Comparison of ENCODE assay signal across 19 cellular contexts in genomic region chr2:50097118-50097517, GRCh38.
"Had no signal": no experiment of that assay in that cellular context is flagged by ENCODE, and none has a peak within 500 bp of the region (broad histone marks: within the 10 kb centered on the region; RNA-seq: fewer than 3 reads in every experiment).

No MANE protein-coding gene starts in this region.

- H3K4me3 ChIP-seq: colonic mucosa, gastrocnemius medialis, sigmoid colon, spleen, thoracic aorta, tibial nerve, upper lobe of left lung had no signal

- H3K27me3 ChIP-seq: colonic mucosa, gastrocnemius medialis, sigmoid colon, spleen, tibial nerve, upper lobe of left lung had no signal

- FAIRE-seq: kidney, urothelium cell line had no signal

- ATAC-seq: esophagus mucosa; gastrocnemius medialis; left lobe of liver; naive thymus-derived CD8-positive, alpha-beta T cell had no signal

- H3K9me3 ChIP-seq: colonic mucosa, gastrocnemius medialis, sigmoid colon, spleen, thoracic aorta, tibial nerve, upper lobe of left lung had no signal

- H3K27ac ChIP-seq: colonic mucosa, epithelial cell of prostate, gastrocnemius medialis, parathyroid adenoma, spleen, thoracic aorta, tibial nerve, upper lobe of left lung had no signal

- H3K9ac ChIP-seq: parathyroid adenoma had no signal

- H3K79me2 ChIP-seq: parathyroid adenoma had no signal

- H3K4me1 ChIP-seq: colonic mucosa, gastrocnemius medialis, parathyroid adenoma, spleen, tibial nerve, upper lobe of left lung had no signal

- DNase-seq: colonic mucosa; effector CD8-positive, alpha-beta T cell; endodermal cell; foreskin fibroblast; gastrocnemius medialis; kidney; mesenchymal stem cell; naive thymus-derived CD8-positive, alpha-beta T cell; sigmoid colon; spleen; stimulated activated naive B cell treated with anti-CD40 and anti-IgM and Interleukin-4, amounts not matched to agents 10 μg/mL and 1 μg/mL and 100 μg/mL, for 72 hours; upper lobe of left lung had no signal

- H2AFZ ChIP-seq: parathyroid adenoma had no signal

- H3K36me3 ChIP-seq: colonic mucosa, gastrocnemius medialis, sigmoid colon, spleen, thoracic aorta, tibial nerve, upper lobe of left lung had no signal
